In genomic region chr2:224958466-224958857, GRCh38 we compare ENCODE assay signal across 14 cellular contexts.
DNase-seq lines count a peak whose midpoint lies in the region; ATAC-seq and TF ChIP-seq lines count a peak whose summit lies in the region.
"Had no signal": no experiment of that assay in that cellular context is flagged by ENCODE, and none has a peak within 500 bp of the region (broad histone marks: within the 10 kb centered on the region; RNA-seq: fewer than 3 reads in every experiment).

No MANE protein-coding gene starts in this region.

- peaks cover 59 to 94% (median 75%) of the 10 kb centered on the region in 4 donors for H3K4me1 Mint-ChIP-seq in CD4-positive, alpha-beta memory T cell

- no CpG with 5 or more reads among the region's 3 CpGs for WGBS in IMR-90 (ENCODE audit: extremely low coverage in 2 of 2, insufficient read length in 1 of 2), 2 experiments

- peaks cover 15 to 31% of the 10 kb centered on the region in 2 donors for H3K36me3 Mint-ChIP-seq in CD4-positive, alpha-beta memory T cell

- no peak for TF ChIP-seq RAD21 in IMR-90 (IDR thresholded peaks at IDR 0.05; ENCODE audit: low read length)

- H3K4me1 ChIP-seq in CD4-positive, alpha-beta memory T cell (ENCODE audit: insufficient read depth, low read length) = peaks cover 59% of the 10 kb centered on the region
- H3K4me1 ChIP-seq in IMR-90 (ENCODE audit: control insufficient read depth, insufficient read depth, low read length) = no peaks in the 10 kb centered on the region
- peaks cover 48% of the 10 kb centered on the region for H3K4me1 ChIP-seq in vagina

- H3K27ac ChIP-seq in CD4-positive, alpha-beta memory T cell (ENCODE audit: low read depth, low read length) = no peak overlapping the region
- no peak overlapping the region for H3K27ac ChIP-seq in IMR-90 (ENCODE audit: insufficient read depth, low read length)
- H3K27ac ChIP-seq in vagina = no peak overlapping the region
- H3K27ac ChIP-seq: lower lobe of right lung had no signal

- TF ChIP-seq CTCF in IMR-90 (conservative IDR thresholded peaks at IDR 0.05; ENCODE audit: low read depth, low read length) (no peak), vagina (IDR thresholded peaks at IDR 0.05) (no peak)

- H2AK5ac ChIP-seq in IMR-90 (ENCODE audit: low read depth, low read length) = no peak overlapping the region

- no peak overlapping the region for H3K56ac ChIP-seq in IMR-90 (ENCODE audit: extremely low read depth, insufficient read depth, low read length)

- peaks cover 7 to 22% of the 10 kb centered on the region in 2 experiments; a peak in 3 of 4 replicates for H3K79me1 ChIP-seq in IMR-90 (ENCODE audit: low read depth in 1 of 2, low read length in 2 of 2)

- H3K23ac ChIP-seq in IMR-90 (ENCODE audit: low read depth, low read length) = no peak overlapping the region

- no peak overlapping the region for H2BK15ac ChIP-seq in IMR-90 (ENCODE audit: low read depth, low read length)

- H3K9me1 ChIP-seq in IMR-90 (ENCODE audit: insufficient read depth, low read length) = no peaks in the 10 kb centered on the region

- no peaks in the 10 kb centered on the region for H3K36me3 ChIP-seq in CD4-positive, alpha-beta memory T cell (ENCODE audit: insufficient read depth, low read length)
- H3K36me3 ChIP-seq in IMR-90 (ENCODE audit: control insufficient read depth, insufficient read depth, low read length) (no peaks in the 10 kb centered on the region), vagina (no peaks in the 10 kb centered on the region)
- H3K36me3 ChIP-seq: lower lobe of right lung had no signal

- no peak overlapping the region for H2AFZ ChIP-seq in IMR-90 (replicated peaks; ENCODE audit: low read length, poor library complexity)

- no peak overlapping the region for H3K4me2 ChIP-seq in IMR-90 (ENCODE audit: low read depth, low read length)

- no peaks in the 10 kb centered on the region for H4K20me1 ChIP-seq in IMR-90 (ENCODE audit: insufficient read depth, low read length)

- no peak overlapping the region for H2BK120ac ChIP-seq in IMR-90 (ENCODE audit: low read depth, low read length)

- no peak overlapping the region for H4K91ac ChIP-seq in IMR-90 (ENCODE audit: insufficient read depth, low read depth, low read length)

- no peak for TF ChIP-seq POLR2A in IMR-90 (IDR thresholded peaks at IDR 0.05; ENCODE audit: low read depth, low read length)
- no peak for TF ChIP-seq POLR2A in vagina (IDR thresholded peaks at IDR 0.05)

- no peak overlapping the region for H2AK9ac ChIP-seq in IMR-90 (replicated peaks; ENCODE audit: low read depth, low read length, poor library complexity)

- H4K5ac ChIP-seq in IMR-90 (ENCODE audit: low read depth, low read length) = no peak overlapping the region

- H3K9me3 ChIP-seq in CD4-positive, alpha-beta memory T cell (ENCODE audit: control insufficient read depth in 1 of 2, low read length in 2 of 2) = no peaks in the 10 kb centered on the region
- H3K9me3 ChIP-seq in IMR-90 (ENCODE audit: control insufficient read depth, insufficient read depth, low read length) = no peaks in the 10 kb centered on the region
- H3K9me3 ChIP-seq in vagina = no peaks in the 10 kb centered on the region
- H3K9me3 ChIP-seq: lower lobe of right lung had no signal

- no peaks in the 10 kb centered on the region for H3K9me3 Mint-ChIP-seq in CD4-positive, alpha-beta memory T cell

- BruUV-seq in IMR-90 (replicated peaks; lab: Mats Ljungman, UMichigan) = no TSS peak

- H3K4ac ChIP-seq in IMR-90 (ENCODE audit: low read depth, low read length) = no peak overlapping the region

- CTCF ChIA-PET in CD4-positive, alpha-beta memory T cell (lab: Charles Lee; ENCODE audit: partially characterized antibody) = interaction anchor here (1.4 kb wide), 1 partner anchor 10 kb away, joined by 4 read pairs; no protein-coding TSS in a partner anchor
- CTCF ChIA-PET in IMR-90 (lab: Yijun Ruan, JAX) = no interaction called here

- no peak for ATAC-seq in IMR-90 (ENCODE audit: low read depth)
- ATAC-seq in HG03571 (IDR thresholded peaks at IDR 0.05; ENCODE audit: unreplicated experiment) = no peak
- ATAC-seq: effector memory CD8-positive, alpha-beta T cell; lower lobe of right lung had no signal

- H4K8ac ChIP-seq in IMR-90 (ENCODE audit: low read depth in 2 of 2, low read length in 2 of 2) = no peak overlapping the region

- POLR2A ChIA-PET in CD4-positive, alpha-beta memory T cell (lab: Charles Lee; ENCODE audit: partially characterized antibody) = interaction anchor here (1.0 to 1.9 kb wide), 5 partner anchors 10 to 32 kb away, joined by 4 to 13 read pairs (median 5); no protein-coding TSS in a partner anchor
- POLR2A ChIA-PET in IMR-90 (lab: Charles Lee; ENCODE audit: unreplicated experiment) = no interaction called here

- H2BK5ac ChIP-seq in IMR-90 (ENCODE audit: low read depth, low read length, poor library complexity, severe bottlenecking) = no peak overlapping the region

- DNase-seq in CD4-positive, alpha-beta memory T cell = no peak
- DNase-seq in IMR-90 (peak; percentile 29), epidermal melanocyte (ENCODE audit: insufficient read length, low spot score) (peak; percentile 65), retina (peak; percentile 8), NCI-H128 (lab: John Stamatoyannopoulos, UW; ENCODE audit: unreplicated experiment) (no peak), vagina (ENCODE audit: extremely low spot score in 2 of 2) (no peak)
- DNase-seq: activated CD4-positive, alpha-beta memory T cell treated with anti-CD3 and anti-CD28 coated beads for 36 hours; effector memory CD8-positive, alpha-beta T cell; Karpas-422; lower lobe of right lung; NCI-H2081; stimulated activated naive CD8-positive, alpha-beta T cell treated with anti-CD3 and anti-CD28 coated beads, Interleukin-15, Interleukin-2, amounts not matched to agents 100 U/mL and 50 U/mL, for 24 hours; T-helper 2 cell had no signal

- no peaks in the 10 kb centered on the region for H3K27me3 Mint-ChIP-seq in CD4-positive, alpha-beta memory T cell
- H3K27me3 Mint-ChIP-seq: activated CD4-positive, alpha-beta memory T cell treated with anti-CD3 and anti-CD28 coated beads for 36 hours; effector memory CD8-positive, alpha-beta T cell had no signal

- H3K4me3 ChIP-seq in CD4-positive, alpha-beta memory T cell (ENCODE audit: low read length in 2 of 2) = no peak overlapping the region
- H3K4me3 ChIP-seq in IMR-90 (ENCODE audit: insufficient read depth, low read depth, low read length) (no peak overlapping the region), vagina (no peak overlapping the region)
- H3K4me3 ChIP-seq: lower lobe of right lung had no signal

- H3K14ac ChIP-seq in IMR-90 (replicated peaks; ENCODE audit: low read depth, low read length) = no peak overlapping the region

- H3K4me3 Mint-ChIP-seq in CD4-positive, alpha-beta memory T cell = peak overlapping the region in 2 of 8 donors; percentile 34 to 50
- H3K4me3 Mint-ChIP-seq: activated CD4-positive, alpha-beta memory T cell treated with anti-CD3 and anti-CD28 coated beads for 36 hours had no signal

- H2BK20ac ChIP-seq in IMR-90 (ENCODE audit: low read depth, low read length) = no peak overlapping the region

- H3K9ac ChIP-seq in IMR-90 (ENCODE audit: low read depth, low read length) = no peak overlapping the region

- intact Hi-C loops in CD4-positive, alpha-beta memory T cell (cut with micrococcal nuclease) = loop anchor here (5.0 kb wide), 1 partner anchor 34 kb away; no protein-coding TSS in a partner anchor
- intact Hi-C loops in IMR-90 (cut with micrococcal nuclease) (no loop called here), vagina (cut with DNase I) (no loop called here)

- dilution Hi-C loops in IMR-90 (cut with HindIII; ENCODE audit: low sequenced_read_pairs, unreplicated experiment) = no loop called here

- H3K18ac ChIP-seq in IMR-90 (ENCODE audit: low read depth, low read length) = no peak overlapping the region

- peak overlapping the region in 6 of 7 donors; percentile 60 to 88 (median 76) for H3K27ac Mint-ChIP-seq in CD4-positive, alpha-beta memory T cell
- H3K27ac Mint-ChIP-seq: activated CD4-positive, alpha-beta memory T cell treated with anti-CD3 and anti-CD28 coated beads for 36 hours had no signal

- in situ Hi-C loops in IMR-90 (cut with MboI; ENCODE audit: low sequenced_read_pairs) = no loop called here

- no peaks in the 10 kb centered on the region for H3K27me3 ChIP-seq in CD4-positive, alpha-beta memory T cell (ENCODE audit: insufficient read depth, low read length)
- H3K27me3 ChIP-seq in IMR-90 (ENCODE audit: control insufficient read depth, insufficient read depth, low read length) (no peaks in the 10 kb centered on the region), vagina (no peaks in the 10 kb centered on the region)

TF ChIP-seq in IMR-90, 13 proteins besides CTCF, POLR2A, EP300 and RAD21 (continues in another document):
- no peak for TF ChIP-seq FOS (IDR thresholded peaks at IDR 0.05; ENCODE audit: low read depth, low read length)
- no peak for TF ChIP-seq NFE2L2 (IDR thresholded peaks at IDR 0.05; ENCODE audit: low read depth, low read length)
- TF ChIP-seq, protein P1, sequence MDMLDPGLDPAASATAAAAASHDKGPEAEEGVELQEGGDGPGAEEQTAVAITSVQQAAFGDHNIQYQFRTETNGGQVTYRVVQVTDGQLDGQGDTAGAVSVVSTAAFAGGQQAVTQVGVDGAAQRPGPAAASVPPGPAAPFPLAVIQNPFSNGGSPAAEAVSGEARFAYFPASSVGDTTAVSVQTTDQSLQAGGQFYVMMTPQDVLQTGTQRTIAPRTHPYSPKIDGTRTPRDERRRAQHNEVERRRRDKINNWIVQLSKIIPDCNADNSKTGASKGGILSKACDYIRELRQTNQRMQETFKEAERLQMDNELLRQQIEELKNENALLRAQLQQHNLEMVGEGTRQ (IDR thresholded peaks at IDR 0.05; ENCODE audit: low read depth, low read length) = no peak
- no peak for TF ChIP-seq MAZ (IDR thresholded peaks at IDR 0.05; ENCODE audit: borderline replicate concordance, low read depth, low read length)
- TF ChIP-seq, protein P2, sequence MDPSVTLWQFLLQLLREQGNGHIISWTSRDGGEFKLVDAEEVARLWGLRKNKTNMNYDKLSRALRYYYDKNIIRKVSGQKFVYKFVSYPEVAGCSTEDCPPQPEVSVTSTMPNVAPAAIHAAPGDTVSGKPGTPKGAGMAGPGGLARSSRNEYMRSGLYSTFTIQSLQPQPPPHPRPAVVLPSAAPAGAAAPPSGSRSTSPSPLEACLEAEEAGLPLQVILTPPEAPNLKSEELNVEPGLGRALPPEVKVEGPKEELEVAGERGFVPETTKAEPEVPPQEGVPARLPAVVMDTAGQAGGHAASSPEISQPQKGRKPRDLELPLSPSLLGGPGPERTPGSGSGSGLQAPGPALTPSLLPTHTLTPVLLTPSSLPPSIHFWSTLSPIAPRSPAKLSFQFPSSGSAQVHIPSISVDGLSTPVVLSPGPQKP (IDR thresholded peaks at IDR 0.05; ENCODE audit: borderline replicate concordance, low read depth, low read length) = no peak
- TF ChIP-seq CEBPB (IDR thresholded peaks at IDR 0.05; ENCODE audit: low read depth, low read length) = no peak
- no peak for TF ChIP-seq MXI1 (IDR thresholded peaks at IDR 0.05; ENCODE audit: borderline replicate concordance, low read depth, low read length)
- TF ChIP-seq BHLHE40 (IDR thresholded peaks at IDR 0.05; ENCODE audit: low read depth, low read length) = no peak
- TF ChIP-seq CHD1 (IDR thresholded peaks at IDR 0.05; ENCODE audit: low read depth, low read length) = no peak
- no peak for TF ChIP-seq SMC3 (IDR thresholded peaks at IDR 0.05; ENCODE audit: low read depth, low read length)
- TF ChIP-seq MAFK (IDR thresholded peaks at IDR 0.05; ENCODE audit: low read depth, low read length) = no peak

Comparison
In these comparisons a context has a peak if more than half of its experiments do, and no peak if none do; other contexts are left out.
1. DNase-seq: peak in IMR-90 (single experiment), epidermal melanocyte (single experiment) and retina (single experiment); none in CD4-positive, alpha-beta memory T cell (0 of 5), NCI-H128 (single experiment) and vagina (0 of 2).